17 cellular contexts compared by ENCODE assay signal in the genomic region with DNA sequence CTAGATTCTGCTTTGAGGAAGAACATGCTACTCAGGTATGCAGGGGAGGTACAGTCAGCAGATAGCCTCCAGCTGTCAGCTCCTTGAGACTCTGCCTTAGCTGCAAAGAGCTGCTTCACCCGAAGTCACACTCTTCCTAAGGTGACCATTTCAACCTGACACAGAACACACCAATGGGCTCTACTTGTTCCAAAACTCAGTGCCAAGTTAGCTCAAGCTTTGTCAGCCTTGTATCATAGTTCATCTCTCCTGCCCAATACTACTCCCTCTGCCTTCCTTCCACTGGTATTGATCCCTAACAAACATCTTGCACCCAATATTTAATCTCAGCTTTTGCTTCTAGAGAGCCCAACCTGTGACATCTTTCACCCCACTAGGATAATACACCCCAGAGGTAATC.
"Had no signal": no experiment of that assay in that cellular context is flagged by ENCODE, and none has a peak within 500 bp of the region (broad histone marks: within the 10 kb centered on the region; RNA-seq: fewer than 3 reads in every experiment).

No MANE protein-coding gene starts in this region.

- H3K27ac ChIP-seq: RWPE1 had no signal

- H3K4me2 ChIP-seq: SK-N-SH had no signal

- DNase-seq: IMR-90, Kasumi-1, KG1, MM.1S, NCI-H1092 treated with DMSO at 0.1 percent for 48 hours, NCI-H1436, NCI-H187, NCI-H2029, NCI-H2171 treated with DMSO at 0.1 percent for 48 hours, NCI-H345, NCI-H446 treated with DMSO at 0.1 percent for 48 hours, NCI-H510A treated with DMSO at 0.1 percent for 48 hours, NCI-H526, SHP77, SK-N-SH, SW 1271 had no signal

- H3K9me3 ChIP-seq: SK-N-SH had no signal

- H3K9ac ChIP-seq: SK-N-SH had no signal
